ENCODE assay signal across 8 cellular contexts in genomic region chr2:20378891-20379519, GRCh38. TPM values are rescaled to one million over a fixed set of nuclear protein-coding genes. Genes with fewer than 3 reads are reported as not detected.
A peak's percentile ranks its signal among the peaks of the same experiment; 100 is the strongest.
DNase-seq lines count a peak whose midpoint lies in the region; ATAC-seq and TF ChIP-seq lines count a peak whose summit lies in the region.

No MANE protein-coding gene starts in this region.

- H3K4me3 ChIP-seq in fibroblast of villous mesenchyme (ENCODE audit: low read depth, low read length) (no peak overlapping the region), neural cell (ENCODE audit: low read length) (no peak overlapping the region)

- no peaks in the 10 kb centered on the region for H3K27me3 ChIP-seq in neural cell (ENCODE audit: insufficient read depth, low read depth, low read length)

- no peaks in the 10 kb centered on the region for H3K9me2 ChIP-seq in neural cell (ENCODE audit: insufficient read depth, low read length)

- H3K27ac ChIP-seq in neural cell (ENCODE audit: low read length) = no peak overlapping the region

- H3K4me2 ChIP-seq in neural cell (ENCODE audit: low read length) = no peak overlapping the region

- TF ChIP-seq CTCF in fibroblast of villous mesenchyme (IDR thresholded peaks at IDR 0.05; ENCODE audit: insufficient read depth, low read depth, low read length) (peak; percentile 95), neural cell (IDR thresholded peaks at IDR 0.05; ENCODE audit: poor library complexity, severe bottlenecking) (peak; percentile 14)

- TF ChIP-seq RAD21 in neural cell (conservative IDR thresholded peaks at IDR 0.05) = no peak

- no peaks in the 10 kb centered on the region for H4K20me1 ChIP-seq in neural cell (ENCODE audit: insufficient read depth)

- H3K9me3 ChIP-seq in neural cell (ENCODE audit: low read length) = no peaks in the 10 kb centered on the region

- ATAC-seq in SK-N-SH treated with all-trans-retinoic acid at 6 μM for 48 hours (peak; percentile 99), HG03571 (IDR thresholded peaks at IDR 0.05; ENCODE audit: unreplicated experiment) (no peak)

- no peak overlapping the region for H2AFZ ChIP-seq in neural cell (ENCODE audit: low read depth, low read length)

- H3K36me3 ChIP-seq in neural cell (ENCODE audit: insufficient read depth, low read length) = no peaks in the 10 kb centered on the region

- no peaks in the 10 kb centered on the region for H3K79me2 ChIP-seq in neural cell (replicated peaks; ENCODE audit: insufficient read depth, low read length)

- no peak for TF ChIP-seq EP300 in neural cell (conservative IDR thresholded peaks at IDR 0.05; ENCODE audit: poor library complexity, severe bottlenecking)

- H3F3A ChIP-seq in neural cell (ENCODE audit: insufficient read depth, low read length, poor library complexity, severe bottlenecking) = no peaks in the 10 kb centered on the region

- no peak overlapping the region for H3K9ac ChIP-seq in neural cell (ENCODE audit: low read length)

- DNase-seq in COLO829 (ENCODE audit: low spot score) (peak; percentile 38), HT1080 (ENCODE audit: low read depth) (peak; percentile 76), fibroblast of villous mesenchyme (ENCODE audit: low read depth) (peak; percentile 92), Kasumi-1 (lab: John Stamatoyannopoulos, UW) (no peak)
- no peak for DNase-seq in activated CD4-positive, CD25-positive, alpha-beta regulatory T cell treated with anti-CD3 and anti-CD28 coated beads, Interleukin-2, amount 50 U/mL, for 72 hours

TF ChIP-seq in SK-N-SH treated with all-trans-retinoic acid at 6 μM for 48 hours, 23 proteins besides CTCF, POLR2A, EP300 and RAD21 (continues in another document):
- TF ChIP-seq ZFP30 (CRISPR knock-in tag; IDR thresholded peaks at IDR 0.05) = no peak
- TF ChIP-seq ZNF8 (CRISPR knock-in tag; IDR thresholded peaks at IDR 0.05) = no peak
- TF ChIP-seq RARB (CRISPR knock-in tag; IDR thresholded peaks at IDR 0.05) = no peak
- TF ChIP-seq TSHZ2 (CRISPR knock-in tag; IDR thresholded peaks at IDR 0.05) = 0 out of 2 replicates have a peak, but pooled peaks have one; percentile 44
- TF ChIP-seq ISL1 (CRISPR knock-in tag; IDR thresholded peaks at IDR 0.05) = no peak
- 0 out of 2 replicates have a peak, but pooled peaks have one; percentile 61 for TF ChIP-seq ZFP3 (CRISPR knock-in tag; IDR thresholded peaks at IDR 0.05)
- TF ChIP-seq SNAI2 (CRISPR knock-in tag; IDR thresholded peaks at IDR 0.05) = peak; percentile 82; the same call in 1 of the 2 replicates
- no peak for TF ChIP-seq BACH2 (CRISPR knock-in tag; IDR thresholded peaks at IDR 0.05; ENCODE audit: borderline replicate concordance)
- no peak for TF ChIP-seq TOX (CRISPR knock-in tag; IDR thresholded peaks at IDR 0.05; ENCODE audit: borderline replicate concordance)
- no peak for TF ChIP-seq OSR1 (CRISPR knock-in tag; IDR thresholded peaks at IDR 0.05)
- no peak for TF ChIP-seq PATZ1 (CRISPR knock-in tag; IDR thresholded peaks at IDR 0.05; ENCODE audit: borderline replicate concordance)

TF ChIP-seq in neural cell, 6 proteins besides CTCF, POLR2A, EP300 and RAD21:
- TF ChIP-seq EZH2 (IDR thresholded peaks at IDR 0.05; ENCODE audit: borderline replicate concordance, insufficient read depth, low read length, poor library complexity, severe bottlenecking) = no peak
- no peak for TF ChIP-seq POLR2AphosphoS5 (IDR thresholded peaks at IDR 0.05)
- TF ChIP-seq, protein P1, sequence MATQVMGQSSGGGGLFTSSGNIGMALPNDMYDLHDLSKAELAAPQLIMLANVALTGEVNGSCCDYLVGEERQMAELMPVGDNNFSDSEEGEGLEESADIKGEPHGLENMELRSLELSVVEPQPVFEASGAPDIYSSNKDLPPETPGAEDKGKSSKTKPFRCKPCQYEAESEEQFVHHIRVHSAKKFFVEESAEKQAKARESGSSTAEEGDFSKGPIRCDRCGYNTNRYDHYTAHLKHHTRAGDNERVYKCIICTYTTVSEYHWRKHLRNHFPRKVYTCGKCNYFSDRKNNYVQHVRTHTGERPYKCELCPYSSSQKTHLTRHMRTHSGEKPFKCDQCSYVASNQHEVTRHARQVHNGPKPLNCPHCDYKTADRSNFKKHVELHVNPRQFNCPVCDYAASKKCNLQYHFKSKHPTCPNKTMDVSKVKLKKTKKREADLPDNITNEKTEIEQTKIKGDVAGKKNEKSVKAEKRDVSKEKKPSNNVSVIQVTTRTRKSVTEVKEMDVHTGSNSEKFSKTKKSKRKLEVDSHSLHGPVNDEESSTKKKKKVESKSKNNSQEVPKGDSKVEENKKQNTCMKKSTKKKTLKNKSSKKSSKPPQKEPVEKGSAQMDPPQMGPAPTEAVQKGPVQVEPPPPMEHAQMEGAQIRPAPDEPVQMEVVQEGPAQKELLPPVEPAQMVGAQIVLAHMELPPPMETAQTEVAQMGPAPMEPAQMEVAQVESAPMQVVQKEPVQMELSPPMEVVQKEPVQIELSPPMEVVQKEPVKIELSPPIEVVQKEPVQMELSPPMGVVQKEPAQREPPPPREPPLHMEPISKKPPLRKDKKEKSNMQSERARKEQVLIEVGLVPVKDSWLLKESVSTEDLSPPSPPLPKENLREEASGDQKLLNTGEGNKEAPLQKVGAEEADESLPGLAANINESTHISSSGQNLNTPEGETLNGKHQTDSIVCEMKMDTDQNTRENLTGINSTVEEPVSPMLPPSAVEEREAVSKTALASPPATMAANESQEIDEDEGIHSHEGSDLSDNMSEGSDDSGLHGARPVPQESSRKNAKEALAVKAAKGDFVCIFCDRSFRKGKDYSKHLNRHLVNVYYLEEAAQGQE (IDR thresholded peaks at IDR 0.05; ENCODE audit: borderline replicate concordance) = no peak
- no peak for TF ChIP-seq SMC3 (conservative IDR thresholded peaks at IDR 0.05; ENCODE audit: poor library complexity)
- TF ChIP-seq TAF1 (IDR thresholded peaks at IDR 0.05; ENCODE audit: low read depth) = no peak
- no peak for TF ChIP-seq MXI1 (conservative IDR thresholded peaks at IDR 0.05; ENCODE audit: poor library complexity, severe bottlenecking)

RNA-seq across cellular contexts. Expression of gene PUM2, which starts 28.4 kb away (rescaled TPM):
- 18.7 and 35.1 TPM in 2 replicates for total RNA-seq in HT1080 (2014; rRNA removed; shearing (Covaris generic))
- polyA plus RNA-seq in HT1080 (2015; cell fraction: cytosol; rRNA removed) = 37.9 and 52.7 TPM in 2 replicates
- polyA plus RNA-seq in HT1080 (2015; cell fraction: nucleus; rRNA removed) = 47.7 and 49.1 TPM in 2 replicates
- total RNA-seq in fibroblast of villous mesenchyme = 33.5 and 56.1 TPM in 2 replicates
- polyA plus RNA-seq in neural cell = 36.1 and 37.0 TPM in 2 replicates
- 179 and 214 TPM in 2 replicates for polyA minus RNA-seq in neural cell

Comparison
In these comparisons a context has a peak if more than half of its experiments do, and no peak if none do; other contexts are left out.
1. DNase-seq: peak in COLO829 (single experiment), HT1080 (single experiment) and fibroblast of villous mesenchyme (single experiment); none in Kasumi-1 (0 of 2) and activated CD4-positive, CD25-positive, alpha-beta regulatory T cell treated with anti-CD3 and anti-CD28 coated beads, Interleukin-2, amount 50 U/mL, for 72 hours (single experiment).